In genomic region chr20:52178691-52179090, GRCh38 we compare ENCODE assay signal across 1 cellular context.
TF ChIP-seq lines count a peak whose summit lies in the region.

No MANE protein-coding gene starts in this region.

TF ChIP-seq in GM12878, 131 proteins besides CTCF, POLR2A, EP300 and RAD21:
- no peak for TF ChIP-seq HSF1 (IDR thresholded peaks at IDR 0.05; ENCODE audit: low read depth, low read length)
- no peak for TF ChIP-seq FOS (IDR thresholded peaks at IDR 0.05; ENCODE audit: borderline replicate concordance, extremely low read depth, insufficient read length)
- TF ChIP-seq BHLHE40 (IDR thresholded peaks at IDR 0.05; ENCODE audit: borderline replicate concordance in 1 of 2, low read depth in 2 of 2, low read length in 1 of 2) = no peak
- no peak for TF ChIP-seq ETV6 (conservative IDR thresholded peaks at IDR 0.05 in 1 of 2, IDR thresholded peaks at IDR 0.05 in 1 of 2; ENCODE audit: borderline replicate concordance in 1 of 2, low read depth in 1 of 2)
- TF ChIP-seq ZBTB40 (IDR thresholded peaks at IDR 0.05; ENCODE audit: borderline replicate concordance) = no peak; the same call in 1 of the 2 replicates
- no peak for TF ChIP-seq NBN (IDR thresholded peaks at IDR 0.05)
- TF ChIP-seq BRCA1 (IDR thresholded peaks at IDR 0.05; ENCODE audit: low read depth, low read length) = no peak
- no peak for TF ChIP-seq STAT1 (conservative IDR thresholded peaks at IDR 0.05)
- no peak for TF ChIP-seq SUPT20H (IDR thresholded peaks at IDR 0.05; ENCODE audit: borderline replicate concordance, control insufficient read depth, low read depth, low read length)
- TF ChIP-seq IKZF2 (IDR thresholded peaks at IDR 0.05) = no peak
- TF ChIP-seq RAD51 (IDR thresholded peaks at IDR 0.05) = no peak
- TF ChIP-seq ZNF622 (IDR thresholded peaks at IDR 0.05) = no peak
- no peak for TF ChIP-seq TCF7 (IDR thresholded peaks at IDR 0.05; ENCODE audit: borderline replicate concordance)
- no peak for TF ChIP-seq MAX (IDR thresholded peaks at IDR 0.05; ENCODE audit: low read depth, low read length)
- no peak for TF ChIP-seq ATF7 (IDR thresholded peaks at IDR 0.05; ENCODE audit: low read depth)
